Comparison of ENCODE assay signal across 1 cellular context in the genomic region with DNA sequence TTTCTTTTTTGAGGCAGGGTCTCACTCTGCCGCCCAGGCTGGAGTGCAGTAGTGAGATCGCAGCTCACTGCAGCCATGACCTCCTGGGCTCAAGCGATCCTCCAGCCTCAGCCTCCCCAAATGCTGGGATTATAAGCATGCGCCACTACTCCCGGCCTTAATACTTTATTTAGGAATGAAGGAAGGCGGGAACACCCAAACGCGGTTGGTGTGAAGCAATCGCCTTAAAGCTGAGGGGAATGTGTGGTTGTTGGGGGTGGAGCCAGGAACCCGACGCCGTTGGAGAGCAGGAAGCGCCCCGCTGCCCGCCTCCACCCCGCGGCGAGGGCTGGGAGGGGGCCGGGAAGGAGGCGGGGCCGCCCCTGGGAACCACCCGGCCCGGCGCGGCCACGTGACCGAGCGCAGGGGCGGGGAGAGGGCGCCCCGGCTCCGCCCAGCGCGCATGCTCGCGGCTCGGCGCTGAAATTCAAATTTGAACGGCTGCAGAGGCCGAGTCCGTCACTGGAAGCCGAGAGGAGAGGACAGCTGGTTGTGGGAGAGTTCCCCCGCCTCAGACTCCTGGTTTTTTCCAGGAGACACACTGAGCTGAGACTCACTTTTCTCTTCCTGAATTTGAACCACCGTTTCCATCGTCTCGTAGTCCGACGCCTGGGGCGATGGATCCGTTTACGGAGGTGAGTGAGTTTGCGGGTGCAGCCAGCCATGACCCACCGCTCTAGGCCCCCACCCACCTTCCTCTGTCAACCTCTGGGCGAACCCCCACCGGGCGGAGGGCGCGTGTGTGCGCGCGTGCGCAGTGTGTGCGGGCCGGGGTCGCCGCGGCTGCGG.
TF ChIP-seq lines count a peak whose summit lies in the region.

Gene ANLN (plus strand): TSS at position 492 of the 828 bp plus-strand sequence. CDS start 165 bp downstream, at position 657.

TF ChIP-seq in GM12878, 131 proteins besides CTCF, POLR2A, EP300 and RAD21 (continued from another document):
- TF ChIP-seq USF2 (IDR thresholded peaks at IDR 0.05; ENCODE audit: borderline replicate concordance, low read depth, low read length), result peak; percentile 80
- TF ChIP-seq TCF12 (IDR thresholded peaks at IDR 0.05; ENCODE audit: low read depth, low read length), result peak; percentile 33; the same call in 1 of the 2 replicates
- peak; percentile 31; the same call in 1 of the 2 replicates for TF ChIP-seq NBN (IDR thresholded peaks at IDR 0.05)
- TF ChIP-seq NFIC (IDR thresholded peaks at IDR 0.05; ENCODE audit: low read depth, low read length), result no peak
- TF ChIP-seq ELK1 (IDR thresholded peaks at IDR 0.05; ENCODE audit: low read depth, low read length), result peak; percentile 33; the same call in 1 of the 2 replicates
- TF ChIP-seq CHD1 (IDR thresholded peaks at IDR 0.05; ENCODE audit: low read depth, low read length), result no peak
- no peak for TF ChIP-seq SIX5 (IDR thresholded peaks at IDR 0.05; ENCODE audit: low read depth, low read length, severe bottlenecking)
- peak; percentile 75 for TF ChIP-seq POLR2AphosphoS5 (IDR thresholded peaks at IDR 0.05; ENCODE audit: low read length)
- TF ChIP-seq MAX (IDR thresholded peaks at IDR 0.05; ENCODE audit: low read depth, low read length), result peak; percentile 90
- TF ChIP-seq, protein P1, sequence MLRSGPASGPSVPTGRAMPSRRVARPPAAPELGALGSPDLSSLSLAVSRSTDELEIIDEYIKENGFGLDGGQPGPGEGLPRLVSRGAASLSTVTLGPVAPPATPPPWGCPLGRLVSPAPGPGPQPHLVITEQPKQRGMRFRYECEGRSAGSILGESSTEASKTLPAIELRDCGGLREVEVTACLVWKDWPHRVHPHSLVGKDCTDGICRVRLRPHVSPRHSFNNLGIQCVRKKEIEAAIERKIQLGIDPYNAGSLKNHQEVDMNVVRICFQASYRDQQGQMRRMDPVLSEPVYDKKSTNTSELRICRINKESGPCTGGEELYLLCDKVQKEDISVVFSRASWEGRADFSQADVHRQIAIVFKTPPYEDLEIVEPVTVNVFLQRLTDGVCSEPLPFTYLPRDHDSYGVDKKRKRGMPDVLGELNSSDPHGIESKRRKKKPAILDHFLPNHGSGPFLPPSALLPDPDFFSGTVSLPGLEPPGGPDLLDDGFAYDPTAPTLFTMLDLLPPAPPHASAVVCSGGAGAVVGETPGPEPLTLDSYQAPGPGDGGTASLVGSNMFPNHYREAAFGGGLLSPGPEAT (IDR thresholded peaks at IDR 0.05; ENCODE audit: low read depth), result peak; percentile 30; the same call in 1 of the 2 replicates
- TF ChIP-seq RELA (IDR thresholded peaks at IDR 0.05; ENCODE audit: borderline replicate concordance, partially characterized antibody), result peak; percentile 48
- TF ChIP-seq, protein P2, sequence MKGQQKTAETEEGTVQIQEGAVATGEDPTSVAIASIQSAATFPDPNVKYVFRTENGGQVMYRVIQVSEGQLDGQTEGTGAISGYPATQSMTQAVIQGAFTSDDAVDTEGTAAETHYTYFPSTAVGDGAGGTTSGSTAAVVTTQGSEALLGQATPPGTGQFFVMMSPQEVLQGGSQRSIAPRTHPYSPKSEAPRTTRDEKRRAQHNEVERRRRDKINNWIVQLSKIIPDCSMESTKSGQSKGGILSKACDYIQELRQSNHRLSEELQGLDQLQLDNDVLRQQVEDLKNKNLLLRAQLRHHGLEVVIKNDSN (IDR thresholded peaks at IDR 0.05; ENCODE audit: borderline replicate concordance, extremely low read length, insufficient read depth, low read depth, low read length), result peak; percentile 94
- 0 out of 2 replicates have a peak, but pooled peaks have one; percentile 47 for TF ChIP-seq FOXM1 (IDR thresholded peaks at IDR 0.05; ENCODE audit: low read depth, low read length)
- peak in 1 of 2 experiments; percentile 15; a peak in 1 of 3 replicates for TF ChIP-seq EGR1 (IDR thresholded peaks at IDR 0.05; ENCODE audit: borderline replicate concordance in 1 of 2, low read depth in 2 of 2, low read length in 2 of 2)
- peak; percentile 49 to 84; a peak in 3 of 4 replicates for TF ChIP-seq BHLHE40 (IDR thresholded peaks at IDR 0.05; ENCODE audit: borderline replicate concordance in 1 of 2, low read depth in 2 of 2, low read length in 1 of 2)
- peak; percentile 29 for TF ChIP-seq MEF2B (IDR thresholded peaks at IDR 0.05; ENCODE audit: partially characterized antibody, poor library complexity, severe bottlenecking)
- no peak for TF ChIP-seq TCF3 (IDR thresholded peaks at IDR 0.05; ENCODE audit: borderline replicate concordance, insufficient read depth, low read depth, low read length)
- no peak for TF ChIP-seq CHD4 (IDR thresholded peaks at IDR 0.05)
- TF ChIP-seq, protein P3, sequence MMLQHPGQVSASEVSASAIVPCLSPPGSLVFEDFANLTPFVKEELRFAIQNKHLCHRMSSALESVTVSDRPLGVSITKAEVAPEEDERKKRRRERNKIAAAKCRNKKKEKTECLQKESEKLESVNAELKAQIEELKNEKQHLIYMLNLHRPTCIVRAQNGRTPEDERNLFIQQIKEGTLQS (IDR thresholded peaks at IDR 0.05; ENCODE audit: borderline replicate concordance, extremely low read depth, low read depth, low read length), result peak; percentile 81; the same call in 1 of the 2 replicates
